14 cellular contexts compared by ENCODE assay signal in the genomic region with DNA sequence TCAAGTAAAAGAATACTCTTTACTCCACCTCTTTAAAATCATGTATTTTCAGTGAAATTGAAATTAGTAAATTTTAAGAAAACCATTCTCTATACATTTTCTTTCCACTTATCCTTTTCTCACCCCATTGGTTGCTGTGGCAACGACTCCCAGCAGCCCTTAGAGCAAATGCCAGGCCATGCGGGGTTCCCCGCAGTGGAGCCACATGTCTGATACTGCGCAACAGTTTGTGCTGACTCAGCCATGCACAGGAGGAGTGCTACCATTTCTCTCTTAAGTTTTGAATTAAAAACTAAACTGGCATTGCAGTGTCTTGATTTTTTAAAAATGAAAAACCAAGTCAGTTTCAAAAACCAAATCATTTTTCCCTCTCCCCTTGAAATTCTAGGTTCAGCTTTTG.
DNase-seq lines count a peak whose midpoint lies in the region; ATAC-seq and TF ChIP-seq lines count a peak whose summit lies in the region.
"Had no signal": no experiment of that assay in that cellular context is flagged by ENCODE, and none has a peak within 500 bp of the region (broad histone marks: within the 10 kb centered on the region; RNA-seq: fewer than 3 reads in every experiment).

No MANE protein-coding gene starts in this region.

- no peaks in the 10 kb centered on the region for H3K36me3 ChIP-seq in osteoblast (ENCODE audit: insufficient read depth, low read length)

- peak in 2 of 3 experiments; percentile 1 to 5 for DNase-seq in NCI-H1417 (lab: John Stamatoyannopoulos, UW)
- DNase-seq in NCI-H1417 treated with DMSO at 0.1 percent for 48 hours (lab: John Stamatoyannopoulos, UW) = no peak
- DNase-seq in NCI-H226 = peak; percentile 39
- DNase-seq in epithelial cell of esophagus (ENCODE audit: low read depth) = peak; percentile 32
- DNase-seq in osteoblast (ENCODE audit: insufficient read length, low spot score, missing footprints) = peak; percentile 36
- DNase-seq in mucosa of gallbladder (ENCODE audit: low spot score) = no peak
- no peak for DNase-seq in stimulated activated naive CD4-positive, alpha-beta T cell treated with Interleukin-2 at 50 U/mL for 16 hours (lab: John Stamatoyannopoulos, UW)
- DNase-seq: activated T-cell treated with anti-CD3 and anti-CD28 coated beads, Interleukin-2, amount 50 U/mL, for 4 hours; NCI-H1105 treated with DMSO at 0.1 percent for 48 hours; NCI-H524 treated with DMSO at 0.1 percent for 48 hours; SIG-M5 had no signal

- H3K4me2 ChIP-seq in osteoblast (ENCODE audit: insufficient read depth, low read length) = no peak overlapping the region

- no peak for TF ChIP-seq CTCF in epithelial cell of esophagus (IDR thresholded peaks at IDR 0.05; ENCODE audit: insufficient read depth, low read depth, low read length, missing control alignments)
- no peak for TF ChIP-seq CTCF in osteoblast (IDR thresholded peaks at IDR 0.05; ENCODE audit: extremely low read depth, low read depth, low read length)

- H3K27me3 ChIP-seq in osteoblast (ENCODE audit: insufficient read depth, low read length) = no peaks in the 10 kb centered on the region

- no peaks in the 10 kb centered on the region for H3K9me3 ChIP-seq in osteoblast (ENCODE audit: low read depth, low read length)

- H3K79me2 ChIP-seq in osteoblast (ENCODE audit: insufficient read depth, low read length) = no peaks in the 10 kb centered on the region

- no peaks in the 10 kb centered on the region for H3K4me1 ChIP-seq in osteoblast (ENCODE audit: insufficient read depth, low read length)

- no peak for ATAC-seq in HG03521 (IDR thresholded peaks at IDR 0.05; ENCODE audit: unreplicated experiment)
- ATAC-seq: activated T-cell treated with anti-CD3 and anti-CD28 coated beads, Interleukin-2, amount 50 U/mL, for 4 hours; right cardiac atrium had no signal

- no peak overlapping the region for H2AFZ ChIP-seq in osteoblast (ENCODE audit: low read length)

- no peak overlapping the region for H3K4me3 ChIP-seq in epithelial cell of esophagus (ENCODE audit: low read length)
- no peak overlapping the region for H3K4me3 ChIP-seq in osteoblast (ENCODE audit: insufficient read depth, low read length)

- no peak overlapping the region for H3K27ac ChIP-seq in osteoblast (ENCODE audit: low read depth, low read length)
- H3K27ac ChIP-seq: epithelial cell of prostate had no signal

- H4K20me1 ChIP-seq in osteoblast (ENCODE audit: insufficient read depth, low read length) = no peaks in the 10 kb centered on the region

Comparison
In these comparisons a context has a peak if more than half of its experiments do, and no peak if none do; other contexts are left out.
1. DNase-seq: peak in NCI-H1417 (2 of 3), NCI-H226 (single experiment), epithelial cell of esophagus (single experiment) and osteoblast (single experiment); none in NCI-H1417 treated with DMSO at 0.1 percent for 48 hours (single experiment), mucosa of gallbladder (single experiment) and stimulated activated naive CD4-positive, alpha-beta T cell treated with Interleukin-2 at 50 U/mL for 16 hours (single experiment).